Comparison of ENCODE assay signal across 23 cellular contexts in genomic region chr20:10705801-10706459, GRCh38. TPM values are rescaled to one million over a fixed set of nuclear protein-coding genes. Genes with fewer than 3 reads are reported as not detected.
DNase-seq lines count a peak whose midpoint lies in the region; ATAC-seq, FAIRE-seq and TF ChIP-seq lines count a peak whose summit lies in the region.
"Had no signal": no experiment of that assay in that cellular context is flagged by ENCODE, and none has a peak within 500 bp of the region (broad histone marks: within the 10 kb centered on the region; RNA-seq: fewer than 3 reads in every experiment).

No MANE protein-coding gene starts in this region.

- no peak overlapping the region for H3K4me3 Mint-ChIP-seq in activated CD4-positive, alpha-beta T cell treated with anti-CD3 and anti-CD28 coated beads, Interleukin-2, amount 10 ng/mL, durations not matched to agents 7 days and 5 days
- H3K4me3 Mint-ChIP-seq in stimulated activated memory B cell treated with anti-CD40 and anti-IgM and Interleukin-4, amounts not matched to agents 10 μg/mL and 1 μg/mL and 100 μg/mL, for 72 hours, result no peak overlapping the region
- H3K4me3 Mint-ChIP-seq in activated naive CD8-positive, alpha-beta T cell treated with anti-CD3 and anti-CD28 coated beads, Interleukin-2, amount 50 U/mL, for 24 hours, result no peak overlapping the region
- H3K4me3 Mint-ChIP-seq: central memory CD8-positive, alpha-beta T cell; GM23338 had no signal

- POLR2A ChIA-PET in activated CD4-positive, alpha-beta T cell treated with anti-CD3 and anti-CD28 coated beads, Interleukin-2, amount 10 ng/mL, durations not matched to agents 7 days and 5 days (lab: Charles Lee), result no interaction called here
- POLR2A ChIA-PET in Panc1 (lab: Charles Lee), result interaction anchor here (0.5 kb wide), 1 partner anchor 81 kb away, joined by 3 read pairs; no protein-coding TSS in a partner anchor

- H3K9me3 ChIP-seq in Panc1 (ENCODE audit: control insufficient read depth, insufficient read depth, low read depth, low read length), result no peaks in the 10 kb centered on the region
- H3K9me3 ChIP-seq: prostate gland had no signal

- H3K4me3 ChIP-seq in Panc1 (ENCODE audit: low read depth in 2 of 2, low read length in 2 of 2), result peak overlapping the region in 1 of 2 experiments; percentile 19; a peak in 2 of 4 replicates
- H3K4me3 ChIP-seq: GM23338, prostate gland, smooth muscle cell had no signal

- H3K27ac ChIP-seq in Panc1 (ENCODE audit: low read length) (peak overlapping the region; percentile 11; the same call in 1 of the 2 replicates), foreskin keratinocyte (no peak overlapping the region)
- H3K27ac ChIP-seq: prostate gland had no signal

- intact Hi-C loops in Panc1 (cut with micrococcal nuclease; ENCODE audit: unreplicated experiment), result no loop called here

- peaks cover 1% of the 10 kb centered on the region for H3K27me3 Mint-ChIP-seq in activated CD4-positive, alpha-beta T cell treated with anti-CD3 and anti-CD28 coated beads, Interleukin-2, amount 10 ng/mL, durations not matched to agents 7 days and 5 days
- H3K27me3 Mint-ChIP-seq in stimulated activated memory B cell treated with anti-CD40 and anti-IgM and Interleukin-4, amounts not matched to agents 10 μg/mL and 1 μg/mL and 100 μg/mL, for 72 hours, result peaks cover 18% of the 10 kb centered on the region
- peaks cover 12% of the 10 kb centered on the region for H3K27me3 Mint-ChIP-seq in activated naive CD8-positive, alpha-beta T cell treated with anti-CD3 and anti-CD28 coated beads, Interleukin-2, amount 50 U/mL, for 24 hours

- ATAC-seq in Panc1, result peak; percentile 97
- ATAC-seq in foreskin keratinocyte, result peak; percentile 99
- no peak for ATAC-seq in stimulated activated memory B cell treated with anti-CD40 and anti-IgM and Interleukin-4, amounts not matched to agents 10 μg/mL and 1 μg/mL and 100 μg/mL, for 72 hours
- ATAC-seq in activated naive CD8-positive, alpha-beta T cell treated with anti-CD3 and anti-CD28 coated beads, Interleukin-2, amount 50 U/mL, for 24 hours, result no peak
- ATAC-seq: GM23338 had no signal

- no TSS peak for BruUV-seq in Panc1 (replicated peaks; lab: Mats Ljungman, UMichigan)

- peak; percentile 2 for DNase-seq in activated CD4-positive, alpha-beta T cell treated with anti-CD3 and anti-CD28 coated beads for 48 hours
- DNase-seq in activated CD4-positive, alpha-beta T cell treated with anti-CD3 and anti-CD28 coated beads, Interleukin-2, amount 10 ng/mL, durations not matched to agents 7 days and 5 days, result no peak
- DNase-seq in Panc1 (ENCODE audit: low read depth, low spot score) (peak; percentile 86), foreskin keratinocyte (peak; percentile 94 to 95), urothelium cell line (ENCODE audit: low spot score) (peak; percentile 78), SHP77 (lab: John Stamatoyannopoulos, UW) (no peak)
- no peak for DNase-seq in activated naive CD8-positive, alpha-beta T cell treated with anti-CD3 and anti-CD28 coated beads, Interleukin-2, amount 50 U/mL, for 24 hours
- DNase-seq: activated CD8-positive, alpha-beta memory T cell treated with anti-CD3 and anti-CD28 coated beads, Interleukin-2, amount 50 U/mL, for 4 hours; activated gamma-delta T cell treated with Interleukin-2 at 50 U/mL for 16 hours; amniotic stem cell; C1 segment of cervical spinal cord; DMS79; effector CD8-positive, alpha-beta T cell; mesendoderm; NCI-H187; NCI-H226; stimulated activated CD4-positive, alpha-beta T cell treated with anti-CD3 and anti-CD28 coated beads, Interleukin-4, amount 100 ng/mL, for 24 hours had no signal

- in situ Hi-C loops in Panc1 (cut with HindIII; ENCODE audit: low pct_unique_long_range_greater_than_20kb, low sequenced_read_pairs), result no loop called here

- H3K27me3 ChIP-seq in Panc1 (ENCODE audit: control insufficient read depth, insufficient read depth, low read length) (no peaks in the 10 kb centered on the region), foreskin keratinocyte (no peaks in the 10 kb centered on the region)

- CTCF ChIA-PET in activated CD4-positive, alpha-beta T cell treated with anti-CD3 and anti-CD28 coated beads, Interleukin-2, amount 10 ng/mL, durations not matched to agents 7 days and 5 days (lab: Charles Lee), result no interaction called here
- CTCF ChIA-PET in Panc1 (lab: Charles Lee), result no interaction called here

- H3K27ac Mint-ChIP-seq in activated CD4-positive, alpha-beta T cell treated with anti-CD3 and anti-CD28 coated beads, Interleukin-2, amount 10 ng/mL, durations not matched to agents 7 days and 5 days, result no peak overlapping the region
- H3K27ac Mint-ChIP-seq in stimulated activated memory B cell treated with anti-CD40 and anti-IgM and Interleukin-4, amounts not matched to agents 10 μg/mL and 1 μg/mL and 100 μg/mL, for 72 hours, result no peak overlapping the region
- no peak overlapping the region for H3K27ac Mint-ChIP-seq in activated naive CD8-positive, alpha-beta T cell treated with anti-CD3 and anti-CD28 coated beads, Interleukin-2, amount 50 U/mL, for 24 hours
- H3K27ac Mint-ChIP-seq: GM23338 had no signal

- FAIRE-seq in urothelium cell line (lab: Jason Lieb, UNC), result peak; percentile 62
- FAIRE-seq: A204.1 had no signal

- peaks cover 2% of the 10 kb centered on the region for H3K9me3 Mint-ChIP-seq in activated CD4-positive, alpha-beta T cell treated with anti-CD3 and anti-CD28 coated beads, Interleukin-2, amount 10 ng/mL, durations not matched to agents 7 days and 5 days
- peaks cover 8% of the 10 kb centered on the region for H3K9me3 Mint-ChIP-seq in stimulated activated memory B cell treated with anti-CD40 and anti-IgM and Interleukin-4, amounts not matched to agents 10 μg/mL and 1 μg/mL and 100 μg/mL, for 72 hours
- H3K9me3 Mint-ChIP-seq in activated naive CD8-positive, alpha-beta T cell treated with anti-CD3 and anti-CD28 coated beads, Interleukin-2, amount 50 U/mL, for 24 hours, result peaks cover 4% of the 10 kb centered on the region

- TF ChIP-seq CTCF in Panc1 (IDR thresholded peaks at IDR 0.05), result no peak
- peak; percentile 5 for TF ChIP-seq CTCF in foreskin keratinocyte (conservative IDR thresholded peaks at IDR 0.05)

- no peaks in the 10 kb centered on the region for H3K36me3 ChIP-seq in Panc1 (ENCODE audit: control insufficient read depth, insufficient read depth, low read length)
- H3K36me3 ChIP-seq: prostate gland had no signal

- no peaks in the 10 kb centered on the region for H3K4me1 Mint-ChIP-seq in activated CD4-positive, alpha-beta T cell treated with anti-CD3 and anti-CD28 coated beads, Interleukin-2, amount 10 ng/mL, durations not matched to agents 7 days and 5 days
- H3K4me1 Mint-ChIP-seq in stimulated activated memory B cell treated with anti-CD40 and anti-IgM and Interleukin-4, amounts not matched to agents 10 μg/mL and 1 μg/mL and 100 μg/mL, for 72 hours, result no peaks in the 10 kb centered on the region
- H3K4me1 Mint-ChIP-seq in activated naive CD8-positive, alpha-beta T cell treated with anti-CD3 and anti-CD28 coated beads, Interleukin-2, amount 50 U/mL, for 24 hours, result no peaks in the 10 kb centered on the region
- H3K4me1 Mint-ChIP-seq: central memory CD8-positive, alpha-beta T cell had no signal

- H3K36me3 Mint-ChIP-seq in activated CD4-positive, alpha-beta T cell treated with anti-CD3 and anti-CD28 coated beads, Interleukin-2, amount 10 ng/mL, durations not matched to agents 7 days and 5 days (ENCODE audit: low read depth), result no peaks in the 10 kb centered on the region
- H3K36me3 Mint-ChIP-seq in stimulated activated memory B cell treated with anti-CD40 and anti-IgM and Interleukin-4, amounts not matched to agents 10 μg/mL and 1 μg/mL and 100 μg/mL, for 72 hours, result no peaks in the 10 kb centered on the region
- H3K36me3 Mint-ChIP-seq in activated naive CD8-positive, alpha-beta T cell treated with anti-CD3 and anti-CD28 coated beads, Interleukin-2, amount 50 U/mL, for 24 hours (ENCODE audit: low read depth), result no peaks in the 10 kb centered on the region

- H3K4me1 ChIP-seq in Panc1 (ENCODE audit: control insufficient read depth, insufficient read depth, low read length), result peaks cover 9% of the 10 kb centered on the region; the same call in 1 of the 2 replicates
- H3K4me1 ChIP-seq in foreskin keratinocyte, result peaks cover 5% of the 10 kb centered on the region
- H3K4me1 ChIP-seq: prostate gland had no signal

RNA-seq across cellular contexts. Expression of gene JAG1, which starts 32.1 kb away (rescaled TPM):
- under 1 TPM in 1 of 2 experiments, not detected in 1; 0.15 TPM for total RNA-seq in activated CD4-positive, alpha-beta T cell treated with anti-CD3 and anti-CD28 coated beads, Interleukin-2, amount 10 ng/mL, durations not matched to agents 7 days and 5 days
- total RNA-seq in Panc1 (2021; ENCODE audit: unreplicated experiment) (21.2 TPM), foreskin keratinocyte (150 and 236 TPM in 2 replicates)
- polyA plus RNA-seq in Panc1 (2012; ENCODE audit: insufficient read length), result 12.4 TPM
- 29.9 and 36.7 TPM in 2 replicates for polyA plus RNA-seq in foreskin keratinocyte

Comparison
In these comparisons a context has a peak if more than half of its experiments do, and no peak if none do; other contexts are left out.
1. DNase-seq: peak in activated CD4-positive, alpha-beta T cell treated with anti-CD3 and anti-CD28 coated beads for 48 hours (single experiment), Panc1 (single experiment), foreskin keratinocyte (2 of 2) and urothelium cell line (single experiment); none in activated CD4-positive, alpha-beta T cell treated with anti-CD3 and anti-CD28 coated beads, Interleukin-2, amount 10 ng/mL, durations not matched to agents 7 days and 5 days (single experiment), SHP77 (0 of 2) and activated naive CD8-positive, alpha-beta T cell treated with anti-CD3 and anti-CD28 coated beads, Interleukin-2, amount 50 U/mL, for 24 hours (single experiment).
2. ATAC-seq: peak in Panc1 (single experiment) and foreskin keratinocyte (single experiment); none in stimulated activated memory B cell treated with anti-CD40 and anti-IgM and Interleukin-4, amounts not matched to agents 10 μg/mL and 1 μg/mL and 100 μg/mL, for 72 hours (single experiment) and activated naive CD8-positive, alpha-beta T cell treated with anti-CD3 and anti-CD28 coated beads, Interleukin-2, amount 50 U/mL, for 24 hours (single experiment).
3. RNA of gene JAG1, which starts 32.1 kb away (total RNA-seq): 150 to 236 TPM in foreskin keratinocyte and 21.2 TPM in Panc1 (single experiment); 0.15 TPM in activated CD4-positive, alpha-beta T cell treated with anti-CD3 and anti-CD28 coated beads, Interleukin-2, amount 10 ng/mL, durations not matched to agents 7 days and 5 days; every median in the first group is over 10 times any median in the second.